In genomic region chr5:43602818-43603534, GRCh38 we compare ENCODE assay signal across 1 cellular context.
TF ChIP-seq lines count a peak whose summit lies in the region.

NNT (plus strand) TSS chr5:43603180; CDS start chr5:43609196, 6,016 bp downstream.

TF ChIP-seq in HepG2, 621 proteins besides CTCF, POLR2A, EP300 and RAD21 (continued from another document and continues in another):
- TF ChIP-seq REST (IDR thresholded peaks at IDR 0.05; ENCODE audit: borderline replicate concordance in 1 of 2, low read depth in 1 of 2, low read length in 2 of 2) (no peak; a peak in 1 of 4 replicates), ZNF512B (CRISPR knock-in tag; IDR thresholded peaks at IDR 0.05; ENCODE audit: borderline replicate concordance) (no peak), MLX (CRISPR knock-in tag; IDR thresholded peaks at IDR 0.05) (no peak), HNRNPH1 (optimal IDR thresholded peaks at IDR 0.05; ENCODE audit: low read depth, low read length) (no peak), MEIS1 (CRISPR knock-in tag; IDR thresholded peaks at IDR 0.05; ENCODE audit: borderline replicate concordance) (peak; percentile 91; the same call in 1 of the 2 replicates), PPARG (CRISPR knock-in tag; conservative IDR thresholded peaks at IDR 0.05) (peak; percentile 57; the same call in 1 of the 2 replicates), TBX2 (CRISPR knock-in tag; IDR thresholded peaks at IDR 0.05; ENCODE audit: borderline replicate concordance) (peak; percentile 17; the same call in 1 of the 2 replicates), SMAD3 (CRISPR knock-in tag; IDR thresholded peaks at IDR 0.05) (no peak), ZBTB40 (IDR thresholded peaks at IDR 0.05) (no peak), ZBTB40 (CRISPR knock-in tag; IDR thresholded peaks at IDR 0.05) (peak; percentile 65; the same call in 1 of the 2 replicates), EEA1 (CRISPR knock-in tag; IDR thresholded peaks at IDR 0.05; ENCODE audit: borderline replicate concordance) (peak; percentile 80; the same call in 1 of the 2 replicates), E2F1 (CRISPR knock-in tag; IDR thresholded peaks at IDR 0.05) (peak; percentile 85), FUBP1 (CRISPR knock-in tag; IDR thresholded peaks at IDR 0.05; ENCODE audit: borderline replicate concordance) (no peak), TARDBP (CRISPR knock-in tag; IDR thresholded peaks at IDR 0.05) (no peak; the same call in 1 of the 2 replicates), JUNB (CRISPR knock-in tag; IDR thresholded peaks at IDR 0.05; ENCODE audit: borderline replicate concordance) (no peak), FOXP1 (IDR thresholded peaks at IDR 0.05) (no peak), FOXP1 (CRISPR knock-in tag; IDR thresholded peaks at IDR 0.05) (no peak), THAP7 (CRISPR knock-in tag; IDR thresholded peaks at IDR 0.05) (no peak), SRSF1 (optimal IDR thresholded peaks at IDR 0.05; ENCODE audit: low read depth, low read length) (no peak), ZBTB37 (CRISPR knock-in tag; IDR thresholded peaks at IDR 0.05) (no peak), ZNF280D (CRISPR knock-in tag; IDR thresholded peaks at IDR 0.05) (0 out of 2 replicates have a peak, but pooled peaks have one; percentile 13)
